ENCODE assay signal across 30 cellular contexts in genomic region chr19:58248886-58249285, GRCh38. TPM values are rescaled to one million over a fixed set of nuclear protein-coding genes. Genes with fewer than 3 reads are reported as not detected.
DNase-seq lines count a peak whose midpoint lies in the region; ATAC-seq and TF ChIP-seq lines count a peak whose summit lies in the region.
"Had no signal": no experiment of that assay in that cellular context is flagged by ENCODE, and none has a peak within 500 bp of the region (broad histone marks: within the 10 kb centered on the region; RNA-seq: fewer than 3 reads in every experiment).

No MANE protein-coding gene starts in this region.

- H3K4me3 ChIP-seq in HUES48 (ENCODE audit: low read depth, low read length): peak overlapping the region; percentile 22; the same call in 1 of the 2 replicates
- H3K4me3 ChIP-seq in coronary artery: peak overlapping the region; percentile 30
- H3K4me3 ChIP-seq: A549, GM12878, GM23338 had no signal

- no peak overlapping the region for H3K27ac ChIP-seq in HUES48 (ENCODE audit: low read depth, low read length)
- no peak overlapping the region for H3K27ac ChIP-seq in coronary artery
- H3K27ac ChIP-seq: A549, C4-2B had no signal

- H3K36me3 ChIP-seq in HUES48 (ENCODE audit: control insufficient read depth, insufficient read depth, low read length): peaks cover 98% of the 10 kb centered on the region

- H3K4me3 Mint-ChIP-seq in activated naive CD4-positive, alpha-beta T cell treated with anti-CD3 and anti-CD28 coated beads, Interleukin-2, amount 10 ng/mL, durations not matched to agents 7 days and 5 days: no peak overlapping the region
- H3K4me3 Mint-ChIP-seq in neural crest cell: peak overlapping the region; percentile 31
- H3K4me3 Mint-ChIP-seq: CD8-positive, alpha-beta T cell; GM23338; H9; HFFc6 had no signal

- H3K27me3 ChIP-seq in HUES48 (ENCODE audit: control insufficient read depth, insufficient read depth, low read length): no peaks in the 10 kb centered on the region

- ATAC-seq in GM21390 (IDR thresholded peaks at IDR 0.05; ENCODE audit: unreplicated experiment): no peak
- ATAC-seq: A549; CD8-positive, alpha-beta T cell; GM12878; GM23338 had no signal

- H3K4me1 Mint-ChIP-seq in activated naive CD4-positive, alpha-beta T cell treated with anti-CD3 and anti-CD28 coated beads, Interleukin-2, amount 10 ng/mL, durations not matched to agents 7 days and 5 days: no peaks in the 10 kb centered on the region
- no peaks in the 10 kb centered on the region for H3K4me1 Mint-ChIP-seq in neural crest cell
- H3K4me1 Mint-ChIP-seq: GM23338, H9 had no signal

- H3K9me3 Mint-ChIP-seq in activated naive CD4-positive, alpha-beta T cell treated with anti-CD3 and anti-CD28 coated beads, Interleukin-2, amount 10 ng/mL, durations not matched to agents 7 days and 5 days: peaks cover 63% of the 10 kb centered on the region
- H3K9me3 Mint-ChIP-seq in neural crest cell: peaks cover 31% of the 10 kb centered on the region

- H3K9ac ChIP-seq in HUES48 (ENCODE audit: low read depth, low read length): no peak overlapping the region

- CTCF ChIA-PET in activated naive CD4-positive, alpha-beta T cell treated with anti-CD3 and anti-CD28 coated beads, Interleukin-2, amount 10 ng/mL, durations not matched to agents 7 days and 5 days (lab: Charles Lee): no interaction called here

- no peaks in the 10 kb centered on the region for H3K27me3 Mint-ChIP-seq in activated naive CD4-positive, alpha-beta T cell treated with anti-CD3 and anti-CD28 coated beads, Interleukin-2, amount 10 ng/mL, durations not matched to agents 7 days and 5 days
- no peaks in the 10 kb centered on the region for H3K27me3 Mint-ChIP-seq in neural crest cell (ENCODE audit: low read depth)

- no peaks in the 10 kb centered on the region for H3K4me1 ChIP-seq in HUES48 (ENCODE audit: control insufficient read depth, insufficient read depth, low read length)
- H3K4me1 ChIP-seq: A549, Caco-2 had no signal

- peak overlapping the region; percentile 59 for H3K27ac Mint-ChIP-seq in activated naive CD4-positive, alpha-beta T cell treated with anti-CD3 and anti-CD28 coated beads, Interleukin-2, amount 10 ng/mL, durations not matched to agents 7 days and 5 days
- no peak overlapping the region for H3K27ac Mint-ChIP-seq in neural crest cell (ENCODE audit: unreplicated experiment)
- H3K27ac Mint-ChIP-seq: CD8-positive, alpha-beta T cell; GM23338; H9; HFFc6 had no signal

- no peak for TF ChIP-seq CTCF in coronary artery (IDR thresholded peaks at IDR 0.05)
- no peak for TF ChIP-seq CTCF in neural crest cell (conservative IDR thresholded peaks at IDR 0.05)

- peaks cover 87% of the 10 kb centered on the region for H3K9me3 ChIP-seq in HUES48 (ENCODE audit: control insufficient read depth, insufficient read depth, low read length)

- peaks cover 98% of the 10 kb centered on the region for H3K36me3 Mint-ChIP-seq in activated naive CD4-positive, alpha-beta T cell treated with anti-CD3 and anti-CD28 coated beads, Interleukin-2, amount 10 ng/mL, durations not matched to agents 7 days and 5 days
- peaks cover 96% of the 10 kb centered on the region for H3K36me3 Mint-ChIP-seq in neural crest cell (ENCODE audit: low read depth)

- DNase-seq in activated naive CD4-positive, alpha-beta T cell treated with anti-CD3 and anti-CD28 coated beads, Interleukin-2, amount 10 ng/mL, durations not matched to agents 7 days and 5 days: no peak
- DNase-seq in activated naive CD4-positive, alpha-beta T cell treated with Interleukin-2 at 50 U/mL for 16 hours: no peak
- DNase-seq in coronary artery (ENCODE audit: low spot score) (no peak), neural crest cell (ENCODE audit: low read depth, low spot score) (no peak), Kasumi-1 (lab: John Stamatoyannopoulos, UW) (no peak), DMS53 treated with DMSO at 0.1 percent for 48 hours (lab: John Stamatoyannopoulos, UW; ENCODE audit: unreplicated experiment) (no peak)
- DNase-seq: AML-193; Caco-2; CD8-positive, alpha-beta T cell; DMS79; EL; GDM1; H9; HFFc6; IMR-90; KG1; MM.1S; NCI-H1417; NCI-H1694; NCI-H2029 treated with DMSO at 0.1 percent for 48 hours; NCI-H446 treated with DMSO at 0.1 percent for 48 hours; NCI-H526; RPMI8226; SHP77 had no signal

RNA-seq across cellular contexts. Expression of gene ZNF544, which starts 20.2 kb away (rescaled TPM):
- 47.4 and 56.1 TPM in 2 replicates for total RNA-seq in neural crest cell

RNA-seq across cellular contexts. Expression of gene ZNF8, which starts 29.9 kb away (rescaled TPM):
- total RNA-seq in neural crest cell: 20.0 and 20.5 TPM in 2 replicates

RNA-seq across cellular contexts. Expression of gene ERVK3-1, which starts 56.3 kb away (rescaled TPM):
- total RNA-seq in neural crest cell: 46.4 and 47.6 TPM in 2 replicates
